Comparison of ENCODE assay signal across 13 cellular contexts in genomic region chr7:157907998-157908782, GRCh38.
"Had no signal": no experiment of that assay in that cellular context is flagged by ENCODE, and none has a peak within 500 bp of the region (broad histone marks: within the 10 kb centered on the region; RNA-seq: fewer than 3 reads in every experiment).

No MANE protein-coding gene starts in this region.

- H3K9me3 ChIP-seq: adrenal gland, esophagus squamous epithelium, ovary, testis, upper lobe of left lung had no signal

- H3K36me3 ChIP-seq: adrenal gland, esophagus squamous epithelium, ovary, upper lobe of left lung had no signal

- H3K27ac ChIP-seq: adrenal gland, coronary artery, esophagus squamous epithelium, ovary, testis, upper lobe of left lung had no signal

- H3K27me3 ChIP-seq: adrenal gland, esophagus squamous epithelium, ovary, testis, upper lobe of left lung had no signal

- H3K4me3 ChIP-seq: adrenal gland, coronary artery, esophagus squamous epithelium, ovary, testis, upper lobe of left lung had no signal

- DNase-seq: activated CD4-positive, alpha-beta T cell treated with anti-CD3 and anti-CD28 coated beads, Interleukin-2, amount 50 U/mL, for 48 hours; adrenal gland; central memory CD4-positive, alpha-beta T cell; esophagus squamous epithelium; foreskin fibroblast; nephron progenitor cell; stimulated activated CD4-positive, alpha-beta T cell treated with anti-CD3 and anti-CD28 coated beads, Interleukin-1b, Interleukin-23, amount 100 ng/mL, for 48 hours; stimulated activated naive CD8-positive, alpha-beta T cell treated with anti-CD3 and anti-CD28 coated beads, Interleukin-15, amount 100 ng/mL, for 72 hours; T-helper 9 cell; testis had no signal

- H3K4me1 ChIP-seq: adrenal gland, testis had no signal
